22 cellular contexts compared by ENCODE assay signal in the genomic region with DNA sequence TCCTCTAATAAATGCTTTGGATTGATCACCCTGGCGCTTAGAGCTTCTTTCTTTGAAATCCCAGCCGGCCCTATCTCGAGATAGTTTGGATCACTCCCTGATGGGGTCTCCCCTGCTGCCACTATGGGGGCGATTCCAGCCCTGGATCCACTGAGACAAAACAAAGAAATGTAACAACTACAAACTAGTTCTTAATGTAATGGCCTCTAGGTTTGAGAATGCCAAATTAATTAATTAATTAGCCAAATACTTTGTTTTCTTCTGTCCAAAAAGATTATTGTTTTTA. TPM values are rescaled to one million over a fixed set of nuclear protein-coding genes. Genes with fewer than 3 reads are reported as not detected.
A peak's percentile ranks its signal among the peaks of the same experiment; 100 is the strongest.
DNase-seq lines count a peak whose midpoint lies in the region; ATAC-seq and TF ChIP-seq lines count a peak whose summit lies in the region.
"Had no signal": no experiment of that assay in that cellular context is flagged by ENCODE, and none has a peak within 500 bp of the region (broad histone marks: within the 10 kb centered on the region; RNA-seq: fewer than 3 reads in every experiment).

No MANE protein-coding gene starts in this region.

- H3K4me3 ChIP-seq in right lobe of liver: no peak overlapping the region
- no peak overlapping the region for H3K4me3 ChIP-seq in upper lobe of right lung
- H3K4me3 ChIP-seq in colonic mucosa: no peak overlapping the region
- H3K4me3 ChIP-seq: K562, tibial artery had no signal

- H3K27me3 ChIP-seq in right lobe of liver: no peaks in the 10 kb centered on the region
- no peaks in the 10 kb centered on the region for H3K27me3 ChIP-seq in upper lobe of right lung
- no peaks in the 10 kb centered on the region for H3K27me3 ChIP-seq in colonic mucosa
- H3K27me3 ChIP-seq: tibial artery had no signal

- WGBS in right lobe of liver (ENCODE audit: insufficient coverage, low coverage, low lambda C conversion rate, missing lambda C conversion rate): 88% methylated on average over 4 of the region's 4 CpGs

- no peaks in the 10 kb centered on the region for H3K9me3 Mint-ChIP-seq in activated naive CD8-positive, alpha-beta T cell (ENCODE audit: low read depth)
- H3K9me3 Mint-ChIP-seq in activated naive CD8-positive, alpha-beta T cell treated with anti-CD3 and anti-CD28 coated beads, Interleukin-2, amount 50 U/mL, for 24 hours: no peaks in the 10 kb centered on the region
- H3K9me3 Mint-ChIP-seq: CD8-positive, alpha-beta memory T cell; natural killer cell had no signal

- peaks cover 10% of the 10 kb centered on the region for H3K4me1 Mint-ChIP-seq in activated naive CD8-positive, alpha-beta T cell (ENCODE audit: low read depth)
- H3K4me1 Mint-ChIP-seq in activated naive CD8-positive, alpha-beta T cell treated with anti-CD3 and anti-CD28 coated beads, Interleukin-2, amount 50 U/mL, for 24 hours: peaks cover 4% of the 10 kb centered on the region
- H3K4me1 Mint-ChIP-seq in T-helper 17 cell: peaks cover 11% of the 10 kb centered on the region

- intact Hi-C loops in right lobe of liver (cut with DNase I): loop anchor here (10.0 kb wide), 2 partner anchors 151 to 201 kb away; no protein-coding TSS in a partner anchor
- intact Hi-C loops in upper lobe of right lung (cut with DNase I): no loop called here
- intact Hi-C loops in cardiac septum (cut with DNase I): no loop called here
- intact Hi-C loops in colonic mucosa (cut with DNase I): loop anchor here (5.0 to 10.0 kb wide), 2 partner anchors 194 to 421 kb away; no protein-coding TSS in a partner anchor

- H3K9me3 ChIP-seq in T-helper 17 cell (ENCODE audit: control insufficient read depth, low read length, poor library complexity, severe bottlenecking): no peaks in the 10 kb centered on the region
- no peaks in the 10 kb centered on the region for H3K9me3 ChIP-seq in right lobe of liver
- no peaks in the 10 kb centered on the region for H3K9me3 ChIP-seq in upper lobe of right lung
- H3K9me3 ChIP-seq in colonic mucosa: no peaks in the 10 kb centered on the region
- H3K9me3 ChIP-seq: tibial artery had no signal

- H3K4me3 Mint-ChIP-seq in activated naive CD8-positive, alpha-beta T cell: no peak overlapping the region
- H3K4me3 Mint-ChIP-seq in activated naive CD8-positive, alpha-beta T cell treated with anti-CD3 and anti-CD28 coated beads, Interleukin-2, amount 50 U/mL, for 24 hours: no peak overlapping the region
- no peak overlapping the region for H3K4me3 Mint-ChIP-seq in T-helper 17 cell
- H3K4me3 Mint-ChIP-seq: natural killer cell had no signal

- H3K4me1 ChIP-seq in right lobe of liver: peaks cover 0 to 61% (median 13%) of the 10 kb centered on the region in 4 donors
- peaks cover 33% of the 10 kb centered on the region for H3K4me1 ChIP-seq in upper lobe of right lung
- no peaks in the 10 kb centered on the region for H3K4me1 ChIP-seq in colonic mucosa
- H3K4me1 ChIP-seq: parathyroid adenoma had no signal

- H3K9ac ChIP-seq in colonic mucosa (ENCODE audit: low read depth in 2 of 2, low read length in 2 of 2): no peak overlapping the region
- H3K9ac ChIP-seq: parathyroid adenoma had no signal

- TF ChIP-seq CTCF in right lobe of liver (IDR thresholded peaks at IDR 0.05) (no peak), upper lobe of right lung (IDR thresholded peaks at IDR 0.05) (no peak), colonic mucosa (IDR thresholded peaks at IDR 0.05) (no peak)

- peak overlapping the region; percentile 50 for H3K27ac Mint-ChIP-seq in activated naive CD8-positive, alpha-beta T cell
- no peak overlapping the region for H3K27ac Mint-ChIP-seq in activated naive CD8-positive, alpha-beta T cell treated with anti-CD3 and anti-CD28 coated beads, Interleukin-2, amount 50 U/mL, for 24 hours
- H3K27ac Mint-ChIP-seq in T-helper 17 cell: peak overlapping the region; percentile 86

- H3K36me3 Mint-ChIP-seq in activated naive CD8-positive, alpha-beta T cell: peaks cover 15% of the 10 kb centered on the region
- H3K36me3 Mint-ChIP-seq in activated naive CD8-positive, alpha-beta T cell treated with anti-CD3 and anti-CD28 coated beads, Interleukin-2, amount 50 U/mL, for 24 hours (ENCODE audit: low read depth): peaks cover 33% of the 10 kb centered on the region
- peaks cover 9% of the 10 kb centered on the region for H3K36me3 Mint-ChIP-seq in T-helper 17 cell (ENCODE audit: low read depth)

- no peak for ATAC-seq in activated naive CD8-positive, alpha-beta T cell treated with anti-CD3 and anti-CD28 coated beads, Interleukin-2, amount 50 U/mL, for 24 hours
- ATAC-seq in T-helper 17 cell (no peak), right lobe of liver (no peak), upper lobe of right lung (no peak)
- ATAC-seq: natural killer cell had no signal

- DNase-seq in activated naive CD8-positive, alpha-beta T cell treated with anti-CD3 and anti-CD28 coated beads, Interleukin-2, amount 50 U/mL, for 24 hours: no peak
- DNase-seq in T-helper 17 cell (no peak), right lobe of liver (peak in 1 of 3 donors; percentile 23), upper lobe of right lung (no peak), cardiac septum (ENCODE audit: low spot score) (no peak), colonic mucosa (no peak)
- DNase-seq: activated CD4-positive, alpha-beta T cell treated with anti-CD3 and anti-CD28 coated beads, Interleukin-2, amount 50 U/mL, for 1 hour; CD8-positive, alpha-beta memory T cell; DMS79; GOT3; mesenchymal stem cell; natural killer cell; NCI-H1694; NCI-H774; SHP77; stimulated activated CD4-positive, alpha-beta T cell treated with anti-CD3 and anti-CD28 coated beads, Interleukin-1b, Interleukin-23, amount 100 ng/mL, for 48 hours; stimulated activated naive CD4-positive, alpha-beta T cell; tibial artery had no signal

- no peaks in the 10 kb centered on the region for H3K27me3 Mint-ChIP-seq in activated naive CD8-positive, alpha-beta T cell
- no peaks in the 10 kb centered on the region for H3K27me3 Mint-ChIP-seq in activated naive CD8-positive, alpha-beta T cell treated with anti-CD3 and anti-CD28 coated beads, Interleukin-2, amount 50 U/mL, for 24 hours
- no peaks in the 10 kb centered on the region for H3K27me3 Mint-ChIP-seq in T-helper 17 cell
- H3K27me3 Mint-ChIP-seq: CD8-positive, alpha-beta memory T cell had no signal

- TF ChIP-seq POLR2A in right lobe of liver (IDR thresholded peaks at IDR 0.05): no peak

- H3K27ac ChIP-seq in right lobe of liver (peak overlapping the region in 2 of 3 donors; percentile 44 to 73), upper lobe of right lung (peak overlapping the region; percentile 74), colonic mucosa (no peak overlapping the region)
- H3K27ac ChIP-seq: parathyroid adenoma, VCaP had no signal

- H3K36me3 ChIP-seq in right lobe of liver (peaks cover 0 to 5% (median 0%) of the 10 kb centered on the region in 4 donors), upper lobe of right lung (peaks cover 27% of the 10 kb centered on the region), colonic mucosa (no peaks in the 10 kb centered on the region)

RNA-seq across cellular contexts. Expression of gene SRSF7, which starts 15.2 kb away (rescaled TPM):
- 100 to 1,000 TPM; 558 to 772 TPM for total RNA-seq in T-helper 17 cell
- total RNA-seq in right lobe of liver: 10 to 100 TPM; 33.5 to 57.4 (median 44.4) TPM
- total RNA-seq in upper lobe of right lung: 112 TPM
- total RNA-seq in cardiac septum: 55.0 TPM
- 100 to 1,000 TPM; 119 to 157 TPM for total RNA-seq in colonic mucosa

RNA-seq across cellular contexts. Expression of gene GEMIN6, which starts 42.0 kb away (rescaled TPM):
- total RNA-seq in T-helper 17 cell: 1 to 10 TPM; 3.2 to 4.3 TPM
- 10 to 100 TPM in 1 of 6 experiments, 1 to 10 TPM in 5; 5.8 to 10.5 (median 7.3) TPM for total RNA-seq in right lobe of liver
- 10.6 TPM for total RNA-seq in upper lobe of right lung
- total RNA-seq in cardiac septum: 7.3 TPM
- total RNA-seq in colonic mucosa: 10 to 100 TPM in 1 of 2 donors, 1 to 10 TPM in 1; 8.8 to 18.7 TPM

Comparison
In these comparisons a context has a peak if more than half of its experiments do, and no peak if none do; other contexts are left out.
1. intact Hi-C loops: an anchor here in right lobe of liver (10.0 kb wide) and colonic mucosa (5.0 to 10.0 kb wide); none called in upper lobe of right lung and cardiac septum.